In the genomic region with DNA sequence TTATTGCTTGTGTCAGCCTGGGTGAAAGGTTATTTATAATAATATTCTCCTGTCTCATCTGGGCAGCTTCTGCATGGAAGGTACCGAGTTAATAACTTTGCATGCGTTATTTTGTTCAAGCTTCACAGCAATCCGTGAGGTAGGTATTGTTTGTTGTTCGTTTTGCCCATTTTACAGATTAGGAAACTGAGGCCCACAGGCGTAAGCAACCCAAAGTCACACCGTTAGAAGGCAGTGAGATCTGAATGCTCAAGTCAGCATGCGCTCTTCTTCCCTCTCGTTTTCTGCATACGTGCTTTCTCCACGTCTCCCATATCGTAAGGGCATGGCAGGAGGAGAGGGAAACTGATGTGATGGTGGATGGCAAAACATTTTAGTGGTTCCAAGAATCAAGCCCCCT, we compare ENCODE assay signal across 24 cellular contexts. TPM values are rescaled to one million over a fixed set of nuclear protein-coding genes. Genes with fewer than 3 reads are reported as not detected.
"Had no signal": no experiment of that assay in that cellular context is flagged by ENCODE, and none has a peak within 500 bp of the region (broad histone marks: within the 10 kb centered on the region; RNA-seq: fewer than 3 reads in every experiment).

No MANE protein-coding gene starts in this region.

- H3K9ac ChIP-seq: SK-N-SH had no signal

- FAIRE-seq: HTR-8/SVneo, RCC 7860 had no signal

- H3K4me3 ChIP-seq: MG63 had no signal

- H3K9me3 ChIP-seq: MG63, SK-N-SH had no signal

- H3K27me3 ChIP-seq: MG63 had no signal

- H3K4me2 ChIP-seq: SK-N-SH had no signal

- DNase-seq: Karpas-422, KG1, MG63, NCI-H1092, NCI-H1105 treated with DMSO at 0.1 percent for 48 hours, NCI-H1417 treated with DMSO at 0.1 percent for 48 hours, NCI-H146, NCI-H1694 treated with DMSO at 0.1 percent for 48 hours, NCI-H1930, NCI-H2081, NCI-H2107, NCI-H226, NCI-H446, NCI-H510A, NCI-H524 treated with DMSO at 0.1 percent for 48 hours, NCI-H69, NCI-H774, SHP77, SW 1271 had no signal

- H3K27ac ChIP-seq: HL-60, RWPE1 had no signal

RNA-seq across cellular contexts. Expression of a gene that starts 45.9 kb away (rescaled TPM):
- polyA plus RNA-seq: SK-N-SH had no signal
